In genomic region chr1:27869719-27870085, GRCh38 we compare ENCODE assay signal across 1 cellular context.
A peak's percentile ranks its signal among the peaks of the same experiment; 100 is the strongest.
TF ChIP-seq lines count a peak whose summit lies in the region.

No MANE protein-coding gene starts in this region.

TF ChIP-seq in HepG2, 621 proteins besides CTCF, POLR2A, EP300 and RAD21:
- TF ChIP-seq ZNF768 (CRISPR knock-in tag; IDR thresholded peaks at IDR 0.05) (peak; percentile 83; the same call in 1 of the 2 replicates), IRF9 (CRISPR knock-in tag; IDR thresholded peaks at IDR 0.05; ENCODE audit: borderline replicate concordance) (no peak), AKAP8 (CRISPR knock-in tag; IDR thresholded peaks at IDR 0.05) (no peak), ZMYM3 (CRISPR knock-in tag; IDR thresholded peaks at IDR 0.05) (peak; percentile 63), CCDC6 (CRISPR knock-in tag; IDR thresholded peaks at IDR 0.05) (no peak), ZNF646 (CRISPR knock-in tag; IDR thresholded peaks at IDR 0.05) (no peak), ZNF841 (CRISPR knock-in tag; IDR thresholded peaks at IDR 0.05; ENCODE audit: borderline replicate concordance) (no peak), ZKSCAN1 (IDR thresholded peaks at IDR 0.05; ENCODE audit: low read length) (no peak)
